Comparison of ENCODE assay signal across 1 cellular context in the genomic region with DNA sequence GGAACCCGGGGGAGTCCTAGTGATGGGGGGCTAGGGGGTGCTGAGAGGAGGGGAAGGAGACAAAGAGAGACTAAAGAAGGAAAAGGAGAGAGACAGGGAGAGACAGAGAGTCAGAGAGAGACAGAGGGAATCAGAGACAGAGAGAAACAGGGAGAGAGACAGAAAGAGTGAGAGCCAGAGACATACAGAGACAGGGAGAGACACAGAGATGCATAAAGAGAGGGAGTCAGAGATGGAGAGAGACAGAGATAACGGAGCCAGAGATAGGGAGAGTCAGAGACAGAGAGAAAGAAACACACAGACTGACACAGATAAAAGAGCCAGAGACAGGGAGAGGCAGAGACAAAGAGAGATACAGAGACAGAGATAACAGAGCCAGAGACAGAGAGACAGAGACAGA.
TF ChIP-seq lines count a peak whose summit lies in the region.

No MANE protein-coding gene starts in this region.

TF ChIP-seq in HEK293, 187 proteins besides CTCF, POLR2A, EP300 and RAD21 (continued from another document):
- no peak for TF ChIP-seq PRDM2 (tag by site-specific recombination; IDR thresholded peaks at IDR 0.05; ENCODE audit: borderline replicate concordance)
